In genomic region chr6:26659360-26660095, GRCh38 we compare ENCODE assay signal across 1 cellular context.
A peak's percentile ranks its signal among the peaks of the same experiment; 100 is the strongest.
TF ChIP-seq lines count a peak whose summit lies in the region.
"Not testable (repeated sequence)": the region's sequence is repeated elsewhere in the genome, so short reads cannot be mapped to it uniquely, and the experiment has no call there.

ZNF322 (minus strand) TSS chr6:26659746; CDS start chr6:26638553, 21,193 bp downstream.

TF ChIP-seq in K562, 482 proteins besides CTCF, POLR2A, EP300 and RAD21 (continued from another document and continues in another):
- TF ChIP-seq MAX (CRISPR knock-in tag; IDR thresholded peaks at IDR 0.05) (peak; percentile 24; the same call in 1 of the 2 replicates), CBFA2T3 (IDR thresholded peaks at IDR 0.05) (0 out of 2 replicates have a peak, but pooled peaks have one; percentile 9), USF2 (CRISPR knock-in tag; IDR thresholded peaks at IDR 0.05) (peak; percentile 91), ESRRA (IDR thresholded peaks at IDR 0.05; ENCODE audit: borderline replicate concordance, low read depth) (peak; percentile 44; the same call in 1 of the 2 replicates), ETV5 (CRISPR knock-in tag; IDR thresholded peaks at IDR 0.05; ENCODE audit: low read depth) (peak; percentile 84), HDAC2 (IDR thresholded peaks at IDR 0.05) (peak; percentile 43; the same call in 1 of the 2 replicates), ZBTB11 (CRISPR knock-in tag; IDR thresholded peaks at IDR 0.05) (peak in 1 of 3 experiments; percentile 86; a peak in 2 of 6 replicates), ATF3 (IDR thresholded peaks at IDR 0.05) (peak; percentile 27; the same call in 1 of the 2 replicates), ZNF589 (CRISPR knock-in tag; IDR thresholded peaks at IDR 0.05; ENCODE audit: low read depth) (0 out of 2 replicates have a peak, but pooled peaks have one; percentile 52), ETS1 (conservative IDR thresholded peaks at IDR 0.05; ENCODE audit: control insufficient read depth, low read depth, low read length) (0 out of 2 replicates have a peak, but pooled peaks have one; percentile 43), ELF4 (CRISPR knock-in tag; IDR thresholded peaks at IDR 0.05) (0 out of 2 replicates have a peak, but pooled peaks have one; percentile 59), VEZF1 (CRISPR knock-in tag; IDR thresholded peaks at IDR 0.05) (peak; percentile 82), PHF8 (IDR thresholded peaks at IDR 0.05; ENCODE audit: borderline replicate concordance, low read length) (peak; percentile 87), CTBP1 (IDR thresholded peaks at IDR 0.05; ENCODE audit: borderline replicate concordance) (peak; percentile 46; the same call in 1 of the 2 replicates), CC2D1A (IDR thresholded peaks at IDR 0.05) (peak; percentile 13; the same call in 1 of the 2 replicates), NBN (IDR thresholded peaks at IDR 0.05; ENCODE audit: low read depth) (0 out of 2 replicates have a peak, but pooled peaks have one; percentile 33), KDM4B (IDR thresholded peaks at IDR 0.05; ENCODE audit: borderline replicate concordance in 2 of 2, low read depth in 1 of 2) (peak in 1 of 2 experiments; percentile 33; a peak in 1 of 4 replicates), POLR2B (IDR thresholded peaks at IDR 0.05; ENCODE audit: low read depth, partially characterized antibody) (peak; percentile 75), MTA1 (IDR thresholded peaks at IDR 0.05; ENCODE audit: borderline replicate concordance) (peak; percentile 64; the same call in 1 of the 2 replicates), HCFC1 (IDR thresholded peaks at IDR 0.05; ENCODE audit: low read depth, low read length) (peak; percentile 33; the same call in 1 of the 2 replicates), L3MBTL2 (IDR thresholded peaks at IDR 0.05) (peak; percentile 60; the same call in 1 of the 2 replicates), MGA (IDR thresholded peaks at IDR 0.05) (peak; percentile 47; the same call in 1 of the 2 replicates), ETV1 (tag; conservative IDR thresholded peaks at IDR 0.05; ENCODE audit: low read depth) (peak; percentile 90), C11orf30 (IDR thresholded peaks at IDR 0.05; ENCODE audit: low read depth) (peak; percentile 81), NCOA1 (IDR thresholded peaks at IDR 0.05; ENCODE audit: low read depth) (0 out of 2 replicates have a peak, but pooled peaks have one; percentile 38), CREM (IDR thresholded peaks at IDR 0.05; ENCODE audit: low read depth) (peak; percentile 33; the same call in 1 of the 2 replicates), FOSL1 (tag; conservative IDR thresholded peaks at IDR 0.05) (peak; percentile 15; the same call in 1 of the 2 replicates), ZNF740 (CRISPR knock-in tag; IDR thresholded peaks at IDR 0.05) (0 out of 2 replicates have a peak, but pooled peaks have one; percentile 17), ELF2 (CRISPR knock-in tag; IDR thresholded peaks at IDR 0.05) (peak; percentile 66; the same call in 1 of the 2 replicates), DMBX1 (CRISPR knock-in tag; IDR thresholded peaks at IDR 0.05; ENCODE audit: borderline replicate concordance) (0 out of 2 replicates have a peak, but pooled peaks have one; percentile 19), POLR2AphosphoS5 (IDR thresholded peaks at IDR 0.05; ENCODE audit: control insufficient read depth, insufficient read depth, low read depth, low read length) (peak; percentile 71; the same call in 1 of the 2 replicates)
- not testable (repeated sequence) for TF ChIP-seq ATF3 (CRISPR knock-in tag; conservative IDR thresholded peaks at IDR 0.05); ZNF740 (tag; IDR thresholded peaks at IDR 0.05)
